ENCODE assay signal across 8 cellular contexts in the genomic region with DNA sequence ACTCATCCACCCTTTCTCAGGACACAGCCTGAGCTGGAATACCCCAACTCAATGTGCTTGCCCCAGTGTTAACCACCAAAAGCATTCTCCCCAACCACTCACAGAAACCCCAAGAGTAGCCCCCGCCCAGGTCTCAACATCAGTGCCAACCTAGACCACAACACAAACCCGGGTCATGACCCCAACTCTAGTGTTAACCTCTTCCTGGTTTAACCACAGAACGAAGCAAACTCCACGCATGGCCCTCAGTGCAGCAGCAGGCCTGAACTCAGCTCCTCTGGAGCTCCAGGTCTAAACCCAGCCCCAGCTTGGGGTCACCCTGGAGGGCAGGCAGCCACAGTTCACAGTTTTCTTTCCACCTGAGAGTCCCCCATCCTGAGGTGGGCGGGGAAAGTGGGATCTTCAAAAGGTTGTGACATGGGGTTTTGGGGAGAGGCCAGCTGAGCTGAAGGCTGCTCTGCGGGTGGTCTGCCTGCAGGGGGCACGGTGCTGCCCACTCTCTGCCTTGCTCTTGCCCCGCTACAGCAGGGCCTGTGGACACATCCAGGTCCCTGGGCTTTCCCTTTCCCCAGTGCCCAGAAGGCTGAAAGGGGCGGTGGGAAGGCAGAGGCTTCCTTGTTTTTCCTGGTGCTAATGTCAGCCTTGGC. TPM values are rescaled to one million over a fixed set of nuclear protein-coding genes. Genes with fewer than 3 reads are reported as not detected.
DNase-seq lines count a peak whose midpoint lies in the region; ATAC-seq and TF ChIP-seq lines count a peak whose summit lies in the region.

No MANE protein-coding gene starts in this region.

- H3K9me3 Mint-ChIP-seq in T-cell = no peaks in the 10 kb centered on the region

- CTCF ChIA-PET in T-cell (lab: Charles Lee) = no interaction called here

- H3K4me3 Mint-ChIP-seq in T-cell = peak overlapping the region in 1 of 3 donors; percentile 50

- H3K4me3 ChIP-seq in effector memory CD4-positive, alpha-beta T cell (ENCODE audit: insufficient read depth, low read depth, low read length, poor library complexity, severe bottlenecking) = no peak overlapping the region

- H3K27ac ChIP-seq in effector memory CD4-positive, alpha-beta T cell (ENCODE audit: insufficient read depth, low read length, poor library complexity, severe bottlenecking) = no peak overlapping the region

- no peak overlapping the region for H3K27ac Mint-ChIP-seq in T-cell

- TF ChIP-seq CTCF in omental fat pad (IDR thresholded peaks at IDR 0.05) = no peak

- ATAC-seq in GM18520 (IDR thresholded peaks at IDR 0.05; ENCODE audit: unreplicated experiment) (peak; percentile 43), T-cell (replicated peaks in 1 of 4) (peak; percentile 66 to 79 (median 70)), HG02588 (IDR thresholded peaks at IDR 0.05; ENCODE audit: unreplicated experiment) (no peak), omental fat pad (ENCODE audit: low FRiP score) (no peak)

- no peaks in the 10 kb centered on the region for H3K36me3 Mint-ChIP-seq in T-cell

- POLR2A ChIA-PET in T-cell (lab: Charles Lee) = no interaction called here

- H3K9me3 ChIP-seq in effector memory CD4-positive, alpha-beta T cell (ENCODE audit: control insufficient read depth, low read length) = no peaks in the 10 kb centered on the region

- DNase-seq in AML-193 (lab: John Stamatoyannopoulos, UW) (peak; percentile 50 to 57), T-cell (peak in 29 of 34 experiments; percentile 5 to 56 (median 25)), DMS53 treated with DMSO at 0.1 percent for 48 hours (lab: John Stamatoyannopoulos, UW; ENCODE audit: unreplicated experiment) (no peak), NCI-H2171 (lab: John Stamatoyannopoulos, UW) (no peak), omental fat pad (ENCODE audit: low spot score) (no peak)
- peak in 2 of 3 donors; percentile 2 to 8 for DNase-seq in effector memory CD4-positive, alpha-beta T cell

- peaks cover 10% of the 10 kb centered on the region for H3K4me1 ChIP-seq in effector memory CD4-positive, alpha-beta T cell (ENCODE audit: control insufficient read depth, insufficient read depth, low read length, poor library complexity, severe bottlenecking)

- H3K27me3 Mint-ChIP-seq in T-cell = peaks cover 5 to 8% of the 10 kb centered on the region in 2 donors

- no peaks in the 10 kb centered on the region for H3K27me3 ChIP-seq in effector memory CD4-positive, alpha-beta T cell (replicated peaks; ENCODE audit: control insufficient read depth, insufficient read depth, low read length, poor library complexity, severe bottlenecking)

- H3K4me1 Mint-ChIP-seq in T-cell = peaks cover 21 to 39% (median 32%) of the 10 kb centered on the region in 3 donors

- no peaks in the 10 kb centered on the region for H3K36me3 ChIP-seq in effector memory CD4-positive, alpha-beta T cell (ENCODE audit: control insufficient read depth, insufficient read depth, low read length)

RNA-seq across cellular contexts. Expression of gene NECTIN1, which starts 37.9 kb away (rescaled TPM):
- 1 to 10 TPM; 1.8 to 3.5 (median 3.1) TPM for total RNA-seq in T-cell
- 1 to 10 TPM; 2.2 to 4.3 (median 2.5) TPM for total RNA-seq in omental fat pad

Comparison
In these comparisons a context has a peak if more than half of its experiments do, and no peak if none do; other contexts are left out.
1. DNase-seq: peak in AML-193 (2 of 2), T-cell (29 of 34) and effector memory CD4-positive, alpha-beta T cell (2 of 3); none in DMS53 treated with DMSO at 0.1 percent for 48 hours (single experiment), NCI-H2171 (single experiment) and omental fat pad (single experiment).
2. ATAC-seq: peak in GM18520 (single experiment) and T-cell (4 of 4); none in HG02588 (single experiment) and omental fat pad (single experiment).